In genomic region chr6:146664871-146665270, GRCh38 we compare ENCODE assay signal across 24 cellular contexts.
"Had no signal": no experiment of that assay in that cellular context is flagged by ENCODE, and none has a peak within 500 bp of the region (broad histone marks: within the 10 kb centered on the region; RNA-seq: fewer than 3 reads in every experiment).

No MANE protein-coding gene starts in this region.

- H3K4me1 ChIP-seq: body of pancreas, sigmoid colon, upper lobe of left lung had no signal

- H3K27ac ChIP-seq: body of pancreas, cardiac muscle cell, sigmoid colon, upper lobe of left lung, WERI-Rb-1 had no signal

- H3K36me3 Mint-ChIP-seq: activated naive CD8-positive, alpha-beta T cell; memory B cell; naive B cell had no signal

- H3K27ac Mint-ChIP-seq: activated CD4-positive, alpha-beta T cell treated with anti-CD3 and anti-CD28 coated beads, Interleukin-2, amount 10 ng/mL, durations not matched to agents 7 days and 5 days; activated CD8-positive, alpha-beta T cell treated with anti-CD3 and anti-CD28 coated beads, Interleukin-2, amount 10 ng/mL, durations not matched to agents 7 days and 5 days; activated naive CD8-positive, alpha-beta T cell; activated T-cell treated with anti-CD3 and anti-CD28 coated beads, Interleukin-2, amount 50 U/mL, for 24 hours; activated T-helper 17 cell treated with anti-CD3 and anti-CD28 coated beads, Interleukin-2, amount 50 U/mL, for 72 hours; memory B cell; stimulated activated naive B cell treated with anti-CD40 and anti-IgM and Interleukin-4, amounts not matched to agents 10 μg/mL and 1 μg/mL and 100 μg/mL, for 72 hours had no signal

- H3K9me3 Mint-ChIP-seq: activated CD4-positive, alpha-beta T cell treated with anti-CD3 and anti-CD28 coated beads, Interleukin-2, amount 10 ng/mL, durations not matched to agents 7 days and 5 days; activated T-cell treated with anti-CD3 and anti-CD28 coated beads, Interleukin-2, amount 50 U/mL, for 24 hours; memory B cell; neural crest cell had no signal

- H3K27me3 ChIP-seq: body of pancreas, cardiac muscle cell, sigmoid colon, upper lobe of left lung had no signal

- ATAC-seq: activated CD8-positive, alpha-beta T cell treated with anti-CD3 and anti-CD28 coated beads, Interleukin-2, amount 10 ng/mL, durations not matched to agents 7 days and 5 days; activated T-helper 17 cell treated with anti-CD3 and anti-CD28 coated beads, Interleukin-2, amount 50 U/mL, for 72 hours; body of pancreas; left cardiac atrium; SK-N-SH treated with all-trans-retinoic acid at 6 μM for 48 hours; stimulated activated naive B cell treated with anti-CD40 and anti-IgM and Interleukin-4, amounts not matched to agents 10 μg/mL and 1 μg/mL and 100 μg/mL, for 72 hours had no signal

- H3K9me3 ChIP-seq: body of pancreas, upper lobe of left lung had no signal

- DNase-seq: activated CD4-positive, alpha-beta T cell treated with anti-CD3 and anti-CD28 coated beads, Interleukin-2, amount 10 ng/mL, durations not matched to agents 7 days and 5 days; activated CD4-positive, CD25-positive, alpha-beta regulatory T cell treated with anti-CD3 and anti-CD28 coated beads, Interleukin-2, amount 50 U/mL, for 72 hours; activated CD8-positive, alpha-beta T cell treated with anti-CD3 and anti-CD28 coated beads, Interleukin-2, amount 10 ng/mL, durations not matched to agents 7 days and 5 days; activated T-cell treated with anti-CD3 and anti-CD28 coated beads, Interleukin-2, amount 50 U/mL, for 24 hours; body of pancreas; cortex of kidney; foreskin melanocyte; glutamatergic neuron; islet precursor cell; left cardiac atrium; naive B cell; retina; sigmoid colon; stimulated activated CD4-positive, alpha-beta T cell treated with anti-CD3 and anti-CD28 coated beads, Interleukin-2, amount 100 ng/mL, for 48 hours; stimulated activated CD8-positive, alpha-beta memory T cell treated with anti-CD3 and anti-CD28 coated beads, Interleukin-4, amount 100 ng/mL, for 48 hours; stimulated activated naive B cell treated with anti-CD40 and anti-IgM and Interleukin-4, amounts not matched to agents 10 μg/mL and 1 μg/mL and 100 μg/mL, for 72 hours; upper lobe of left lung; WERI-Rb-1 had no signal

- H3K4me3 ChIP-seq: body of pancreas, cardiac muscle cell, sigmoid colon, upper lobe of left lung had no signal

- H3K36me3 ChIP-seq: cardiac muscle cell, sigmoid colon, upper lobe of left lung, WERI-Rb-1 had no signal
